Comparison of ENCODE assay signal across 11 cellular contexts in genomic region chr4:145709843-145710242, GRCh38. TPM values are rescaled to one million over a fixed set of nuclear protein-coding genes. Genes with fewer than 3 reads are reported as not detected.
DNase-seq lines count a peak whose midpoint lies in the region; ATAC-seq and TF ChIP-seq lines count a peak whose summit lies in the region.
"Had no signal": no experiment of that assay in that cellular context is flagged by ENCODE, and none has a peak within 500 bp of the region (broad histone marks: within the 10 kb centered on the region; RNA-seq: fewer than 3 reads in every experiment).

No MANE protein-coding gene starts in this region.

- peaks cover 5% of the 10 kb centered on the region for H3K36me3 Mint-ChIP-seq in T-helper 2 cell treated with Interferon-gamma antibody and Interleukin-4, amounts not matched to agents 5 μg/mL and 100 μg/mL, for 36 hours (ENCODE audit: low read depth)

- H3K4me1 Mint-ChIP-seq in T-helper 2 cell treated with Interferon-gamma antibody and Interleukin-4, amounts not matched to agents 5 μg/mL and 100 μg/mL, for 36 hours (ENCODE audit: low read depth) = peaks cover 10% of the 10 kb centered on the region

- CTCF ChIA-PET in HEK293T (lab: Yijun Ruan, JAX) = no interaction called here

- peak; percentile 28 for DNase-seq in T-helper 2 cell treated with Interferon-gamma antibody and Interleukin-4, amounts not matched to agents 5 μg/mL and 100 μg/mL, for 36 hours (ENCODE audit: low spot score)
- DNase-seq in psoas muscle (no peak), COLO668 (lab: John Stamatoyannopoulos, UW; ENCODE audit: unreplicated experiment) (no peak), HEK293T (ENCODE audit: extremely low spot score) (no peak)
- DNase-seq in stimulated activated naive CD4-positive, alpha-beta T cell (lab: John Stamatoyannopoulos, UW) = no peak
- DNase-seq: activated CD4-positive, alpha-beta T cell treated with anti-CD3 and anti-CD28 coated beads for 4 hours; uterus had no signal

- H3K36me3 ChIP-seq in psoas muscle (ENCODE audit: insufficient read depth in 1 of 2, low read depth in 1 of 2) = no peaks in the 10 kb centered on the region
- H3K36me3 ChIP-seq: uterus had no signal

- peak overlapping the region; percentile 43 for H3K27ac ChIP-seq in psoas muscle
- H3K27ac ChIP-seq: uterus had no signal

- H3K27ac Mint-ChIP-seq in T-helper 2 cell treated with Interferon-gamma antibody and Interleukin-4, amounts not matched to agents 5 μg/mL and 100 μg/mL, for 36 hours = no peak overlapping the region
- H3K27ac Mint-ChIP-seq: progenitor cell of endocrine pancreas had no signal

- H3K4me3 ChIP-seq in psoas muscle = no peak overlapping the region
- H3K4me3 ChIP-seq: uterus had no signal

- no peaks in the 10 kb centered on the region for H3K4me1 ChIP-seq in psoas muscle
- H3K4me1 ChIP-seq: uterus had no signal

- POLR2A ChIA-PET in HEK293T (lab: Yijun Ruan, JAX) = no interaction called here

- H3K9me3 ChIP-seq in psoas muscle = peaks cover 8% of the 10 kb centered on the region

- WGBS in psoas muscle, 3 donors = 86 to 92% (median 89%) methylated on average over 3 of the region's 3 CpGs

- H3K27me3 Mint-ChIP-seq in T-helper 2 cell treated with Interferon-gamma antibody and Interleukin-4, amounts not matched to agents 5 μg/mL and 100 μg/mL, for 36 hours (ENCODE audit: low read depth) = no peaks in the 10 kb centered on the region

- TF ChIP-seq CTCF in psoas muscle (IDR thresholded peaks at IDR 0.05) = no peak

- peaks cover 37% of the 10 kb centered on the region for H3K9me3 Mint-ChIP-seq in T-helper 2 cell treated with Interferon-gamma antibody and Interleukin-4, amounts not matched to agents 5 μg/mL and 100 μg/mL, for 36 hours

- H3K27me3 ChIP-seq in psoas muscle (ENCODE audit: insufficient read depth in 3 of 3, low read length in 2 of 3) = no peaks in the 10 kb centered on the region
- H3K27me3 ChIP-seq: uterus had no signal

- intact Hi-C loops in psoas muscle (cut with DNase I) = no loop called here

- H3K4me3 Mint-ChIP-seq in T-helper 2 cell treated with Interferon-gamma antibody and Interleukin-4, amounts not matched to agents 5 μg/mL and 100 μg/mL, for 36 hours = no peak overlapping the region

- ATAC-seq in GM18858 (IDR thresholded peaks at IDR 0.05; ENCODE audit: unreplicated experiment) (peak; percentile 82), HG02884 (IDR thresholded peaks at IDR 0.05; ENCODE audit: unreplicated experiment) (peak; percentile 96), psoas muscle (peak; percentile 82 to 91 (median 84))

TF ChIP-seq in HEK293T, 16 proteins besides CTCF, POLR2A, EP300 and RAD21:
- TF ChIP-seq FOXM1 (IDR thresholded peaks at IDR 0.05; ENCODE audit: borderline replicate concordance) = no peak
- TF ChIP-seq TARDBP (IDR thresholded peaks at IDR 0.05) = no peak
- no peak for TF ChIP-seq L3MBTL2 (conservative IDR thresholded peaks at IDR 0.05)
- TF ChIP-seq FOXK2 (IDR thresholded peaks at IDR 0.05) = no peak
- no peak for TF ChIP-seq SP1 (IDR thresholded peaks at IDR 0.05)
- TF ChIP-seq NFRKB (IDR thresholded peaks at IDR 0.05) = no peak
- no peak for TF ChIP-seq HDGF (IDR thresholded peaks at IDR 0.05; ENCODE audit: borderline replicate concordance)
- no peak for TF ChIP-seq LEF1 (IDR thresholded peaks at IDR 0.05; ENCODE audit: borderline replicate concordance)
- no peak for TF ChIP-seq ZNF384 (IDR thresholded peaks at IDR 0.05)
- TF ChIP-seq ARNT (IDR thresholded peaks at IDR 0.05) = no peak
- no peak for TF ChIP-seq FOXA1 (IDR thresholded peaks at IDR 0.05)
- no peak for TF ChIP-seq SUZ12 (IDR thresholded peaks at IDR 0.05)
- no peak for TF ChIP-seq BHLHE40 (IDR thresholded peaks at IDR 0.05; ENCODE audit: borderline replicate concordance)
- TF ChIP-seq CTBP1 (IDR thresholded peaks at IDR 0.05; ENCODE audit: borderline replicate concordance) = no peak
- no peak for TF ChIP-seq PKNOX1 (IDR thresholded peaks at IDR 0.05)
- no peak for TF ChIP-seq ELF4 (IDR thresholded peaks at IDR 0.05)

RNA-seq across cellular contexts. Expression of gene C4orf51, which starts 29.9 kb away (rescaled TPM):
- total RNA-seq in psoas muscle = not detected
- not detected for polyA plus RNA-seq in psoas muscle
- total RNA-seq: progenitor cell of endocrine pancreas, uterus had no signal
- polyA plus RNA-seq: esophagus had no signal
